In genomic region chr11:63747006-63747405, GRCh38 we compare ENCODE assay signal across 14 cellular contexts.
DNase-seq lines count a peak whose midpoint lies in the region; ATAC-seq and TF ChIP-seq lines count a peak whose summit lies in the region.
"Had no signal": no experiment of that assay in that cellular context is flagged by ENCODE, and none has a peak within 500 bp of the region (broad histone marks: within the 10 kb centered on the region; RNA-seq: fewer than 3 reads in every experiment).

No MANE protein-coding gene starts in this region.

- H3K4me1 ChIP-seq in RWPE2 (ENCODE audit: insufficient read depth, poor library complexity, severe bottlenecking) = no peaks in the 10 kb centered on the region

- DNase-seq in RWPE2 (ENCODE audit: low spot score) (no peak), choroid plexus epithelial cell (ENCODE audit: low read depth) (peak; percentile 51), fibroblast of the conjunctiva (ENCODE audit: low read depth) (peak; percentile 55), Kasumi-1 (lab: John Stamatoyannopoulos, UW) (no peak), COR-L47 (lab: John Stamatoyannopoulos, UW) (no peak)
- DNase-seq: DMS 273 treated with DMSO at 0.1 percent for 48 hours, H7, NCI-H1417 treated with DMSO at 0.1 percent for 48 hours, NCI-H2029 treated with DMSO at 0.1 percent for 48 hours, NCI-H524 treated with DMSO at 0.1 percent for 48 hours had no signal

- no peak overlapping the region for H3K4me3 ChIP-seq in RWPE2 (ENCODE audit: severe bottlenecking)
- no peak overlapping the region for H3K4me3 ChIP-seq in choroid plexus epithelial cell (ENCODE audit: low read depth, low read length)
- H3K4me3 ChIP-seq: BLaER1 treated with 17β-estradiol and CSF1 and Interleukin-3, amounts not matched to agents 10 nM and 100 nM had no signal

- H3K27ac ChIP-seq in RWPE2 (ENCODE audit: poor library complexity, severe bottlenecking) = no peak overlapping the region
- H3K27ac ChIP-seq: BLaER1 treated with 17β-estradiol and CSF1 and Interleukin-3, amounts not matched to agents 10 nM and 100 nM had no signal

- peak; percentile 23; the same call in 1 of the 3 replicates for ATAC-seq in RWPE2 (ENCODE audit: low read depth)
- no peak for ATAC-seq in GM18858 (IDR thresholded peaks at IDR 0.05; ENCODE audit: unreplicated experiment)
- ATAC-seq in GM18873 (IDR thresholded peaks at IDR 0.05; ENCODE audit: low FRiP score, unreplicated experiment) = no peak
- ATAC-seq: HepG2 had no signal

- peaks cover 19% of the 10 kb centered on the region for H3K36me3 ChIP-seq in RWPE2 (ENCODE audit: low read depth)

- TF ChIP-seq CTCF in RWPE2 (IDR thresholded peaks at IDR 0.05; ENCODE audit: poor library complexity, severe bottlenecking) = no peak
- TF ChIP-seq CTCF in choroid plexus epithelial cell (conservative IDR thresholded peaks at IDR 0.05; ENCODE audit: low read depth, low read length) = no peak

- no peaks in the 10 kb centered on the region for H3K9me3 ChIP-seq in RWPE2 (ENCODE audit: severe bottlenecking)
- H3K9me3 ChIP-seq: BLaER1 treated with 17β-estradiol and CSF1 and Interleukin-3, amounts not matched to agents 10 nM and 100 nM had no signal

- H3K27me3 ChIP-seq in RWPE2 (ENCODE audit: insufficient read depth, poor library complexity, severe bottlenecking) = no peaks in the 10 kb centered on the region
- H3K27me3 ChIP-seq: BLaER1 treated with 17β-estradiol and CSF1 and Interleukin-3, amounts not matched to agents 10 nM and 100 nM had no signal

Comparison
In these comparisons a context has a peak if more than half of its experiments do, and no peak if none do; other contexts are left out.
1. DNase-seq: peak in choroid plexus epithelial cell (single experiment) and fibroblast of the conjunctiva (single experiment); none in RWPE2 (single experiment), Kasumi-1 (0 of 2) and COR-L47 (single experiment).